ENCODE assay signal across 20 cellular contexts in the genomic region with DNA sequence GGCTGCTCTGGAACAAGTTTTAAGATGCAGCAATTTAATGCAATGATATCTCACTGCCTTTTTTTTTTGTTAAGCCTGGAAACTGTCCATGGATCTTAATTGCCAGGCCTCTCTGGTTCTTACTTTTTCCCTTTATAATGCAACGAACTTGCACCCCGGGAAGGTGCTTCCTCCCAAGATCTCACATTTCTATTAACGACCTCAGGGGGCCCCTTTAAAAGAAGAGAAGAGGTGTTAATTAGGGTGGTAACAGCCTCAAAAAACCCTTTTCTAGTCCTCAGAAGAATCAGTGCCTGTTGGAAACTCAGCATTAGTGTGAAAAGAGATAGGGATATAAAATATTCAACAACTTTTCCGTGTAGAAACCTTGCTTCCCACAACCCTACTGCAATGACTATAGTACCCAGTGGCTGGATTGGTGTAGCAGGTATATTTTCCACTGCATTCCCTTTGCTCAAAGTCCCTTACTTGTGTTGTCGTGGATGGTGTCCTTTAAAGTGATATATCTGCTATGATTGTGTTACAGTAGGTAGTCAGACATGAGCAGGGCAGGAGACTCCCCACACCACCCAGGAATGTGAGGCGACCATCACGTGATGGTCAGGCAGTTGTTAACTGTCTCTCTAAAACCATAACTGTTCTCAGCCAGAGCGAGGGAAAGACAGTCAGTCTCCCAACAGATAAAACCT.
"Had no signal": no experiment of that assay in that cellular context is flagged by ENCODE, and none has a peak within 500 bp of the region (broad histone marks: within the 10 kb centered on the region; RNA-seq: fewer than 3 reads in every experiment).

No MANE protein-coding gene starts in this region.

- H2AFZ ChIP-seq: parathyroid adenoma had no signal

- H3K9ac ChIP-seq: parathyroid adenoma had no signal

- ATAC-seq: effector memory CD8-positive, alpha-beta T cell; left ventricle myocardium superior; psoas muscle; right lobe of liver; stimulated activated memory B cell treated with anti-CD40 and anti-IgM and Interleukin-4, amounts not matched to agents 10 μg/mL and 1 μg/mL and 100 μg/mL, for 72 hours; stimulated activated naive CD8-positive, alpha-beta T cell treated with anti-CD3 and anti-CD28 coated beads, Interleukin-15, amount 100 ng/mL, for 72 hours had no signal

- H3K4me1 Mint-ChIP-seq: naive B cell; stimulated activated memory B cell treated with anti-CD40 and anti-IgM and Interleukin-4, amounts not matched to agents 10 μg/mL and 1 μg/mL and 100 μg/mL, for 72 hours; stimulated activated naive CD8-positive, alpha-beta T cell treated with anti-CD3 and anti-CD28 coated beads, Interleukin-15, amount 100 ng/mL, for 72 hours had no signal

- H3K36me3 ChIP-seq: esophagus squamous epithelium, right lobe of liver, tibial nerve had no signal

- H3K4me3 ChIP-seq: esophagus squamous epithelium, lung, psoas muscle, right lobe of liver, testis, tibial nerve had no signal

- H3K4me3 Mint-ChIP-seq: effector memory CD8-positive, alpha-beta T cell; naive B cell; nephron; stimulated activated memory B cell treated with anti-CD40 and anti-IgM and Interleukin-4, amounts not matched to agents 10 μg/mL and 1 μg/mL and 100 μg/mL, for 72 hours; stimulated activated naive CD8-positive, alpha-beta T cell treated with anti-CD3 and anti-CD28 coated beads, Interleukin-15, amount 100 ng/mL, for 72 hours had no signal

- H3K9me3 Mint-ChIP-seq: effector memory CD8-positive, alpha-beta T cell; nephron; stimulated activated memory B cell treated with anti-CD40 and anti-IgM and Interleukin-4, amounts not matched to agents 10 μg/mL and 1 μg/mL and 100 μg/mL, for 72 hours; stimulated activated naive CD8-positive, alpha-beta T cell treated with anti-CD3 and anti-CD28 coated beads, Interleukin-15, amount 100 ng/mL, for 72 hours had no signal

- H3K36me3 Mint-ChIP-seq: naive B cell; stimulated activated memory B cell treated with anti-CD40 and anti-IgM and Interleukin-4, amounts not matched to agents 10 μg/mL and 1 μg/mL and 100 μg/mL, for 72 hours had no signal

- H3K27me3 ChIP-seq: esophagus squamous epithelium, right lobe of liver, testis, tibial nerve had no signal

- H3K9me3 ChIP-seq: esophagus squamous epithelium, psoas muscle, right lobe of liver, testis, tibial nerve had no signal

- H3K27ac Mint-ChIP-seq: effector memory CD8-positive, alpha-beta T cell; naive B cell; nephron; stimulated activated memory B cell treated with anti-CD40 and anti-IgM and Interleukin-4, amounts not matched to agents 10 μg/mL and 1 μg/mL and 100 μg/mL, for 72 hours; stimulated activated naive CD8-positive, alpha-beta T cell treated with anti-CD3 and anti-CD28 coated beads, Interleukin-15, amount 100 ng/mL, for 72 hours had no signal

- H3K79me2 ChIP-seq: parathyroid adenoma had no signal

- H3K27me3 Mint-ChIP-seq: effector memory CD8-positive, alpha-beta T cell; naive B cell; stimulated activated memory B cell treated with anti-CD40 and anti-IgM and Interleukin-4, amounts not matched to agents 10 μg/mL and 1 μg/mL and 100 μg/mL, for 72 hours; stimulated activated naive CD8-positive, alpha-beta T cell treated with anti-CD3 and anti-CD28 coated beads, Interleukin-15, amount 100 ng/mL, for 72 hours had no signal

- DNase-seq: effector memory CD8-positive, alpha-beta T cell; esophagus squamous epithelium; foreskin fibroblast; islet precursor cell; left ventricle myocardium superior; mesenchymal stem cell; naive B cell; psoas muscle; retina; right lobe of liver; stimulated activated CD4-positive, alpha-beta T cell treated with anti-CD3 and anti-CD28 coated beads, Interleukin-15, amount 100 ng/mL, for 24 hours; stimulated activated CD4-positive, alpha-beta T cell treated with anti-CD3 and anti-CD28 coated beads, Interleukin-1b, Interleukin-23, amount 100 ng/mL, for 48 hours; stimulated activated CD4-positive, alpha-beta T cell treated with anti-CD3 and anti-CD28 coated beads, Interleukin-4, amount 100 ng/mL, for 24 hours; stimulated activated naive CD8-positive, alpha-beta T cell treated with anti-CD3 and anti-CD28 coated beads, Interleukin-15, amount 100 ng/mL, for 72 hours; testis had no signal

- H3K27ac ChIP-seq: esophagus squamous epithelium, parathyroid adenoma, psoas muscle, right lobe of liver, testis, tibial nerve had no signal

- H3K4me1 ChIP-seq: psoas muscle, testis, tibial nerve had no signal
